ENCODE assay signal across 12 cellular contexts in the genomic region with DNA sequence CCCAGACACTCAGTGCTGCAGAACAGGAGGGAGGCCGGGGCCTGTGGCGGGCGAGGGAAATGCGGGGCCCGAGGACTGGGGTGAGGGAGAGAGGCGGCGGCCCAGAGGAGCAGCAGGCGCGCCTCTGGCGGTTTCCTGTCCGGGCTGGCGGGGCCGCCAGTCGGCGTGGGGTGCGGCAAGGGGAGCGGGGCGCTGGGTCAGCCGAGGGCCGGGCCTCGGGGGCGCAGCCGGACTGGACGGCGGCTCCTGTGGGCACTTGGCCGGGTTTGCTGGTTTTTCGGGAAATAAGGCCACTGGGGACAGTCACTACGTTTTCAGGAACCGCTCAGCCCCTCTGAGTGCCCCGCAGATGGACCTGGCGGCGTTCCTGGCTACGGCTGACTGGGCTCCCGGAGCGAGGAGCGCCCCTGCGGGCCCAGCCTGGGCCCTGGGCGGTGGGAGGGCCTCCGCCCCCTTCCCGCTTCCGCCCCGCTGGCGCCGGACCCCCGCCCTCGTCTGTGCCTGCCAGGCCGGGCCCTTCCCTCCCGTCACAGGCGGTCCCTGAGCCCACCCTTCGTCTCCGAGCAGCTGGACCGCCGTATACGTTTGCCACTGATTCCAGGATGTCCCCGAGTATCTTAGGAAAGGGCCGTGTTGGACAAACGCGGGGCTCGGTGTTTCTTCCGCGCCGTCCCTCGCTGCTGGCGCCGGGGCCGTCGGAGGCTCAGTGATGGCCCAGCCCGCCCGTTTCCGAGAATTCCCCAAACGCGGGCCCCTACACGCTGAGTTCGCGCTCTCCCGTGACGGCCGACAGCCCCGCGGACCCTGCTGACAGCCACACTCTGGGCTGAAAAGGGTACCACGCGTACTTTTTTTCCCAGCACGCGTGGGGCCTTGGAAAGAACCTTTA.
DNase-seq lines count a peak whose midpoint lies in the region; ATAC-seq and TF ChIP-seq lines count a peak whose summit lies in the region.
"Had no signal": no experiment of that assay in that cellular context is flagged by ENCODE, and none has a peak within 500 bp of the region (broad histone marks: within the 10 kb centered on the region; RNA-seq: fewer than 3 reads in every experiment).

No MANE protein-coding gene starts in this region.

- no peaks in the 10 kb centered on the region for H3K27me3 ChIP-seq in suprapubic skin

- POLR2A ChIA-PET in WTC11 (lab: Charles Lee): no interaction called here

- H3K9me3 Mint-ChIP-seq in WTC11: no peaks in the 10 kb centered on the region

- no peaks in the 10 kb centered on the region for H3K36me3 Mint-ChIP-seq in WTC11

- peaks cover 4% of the 10 kb centered on the region for H3K4me1 Mint-ChIP-seq in WTC11

- H3K27ac ChIP-seq in suprapubic skin: peak overlapping the region; percentile 2
- H3K27ac ChIP-seq: neutrophil had no signal

- H3K9me3 ChIP-seq in mucosa of descending colon: no peaks in the 10 kb centered on the region
- H3K9me3 ChIP-seq in suprapubic skin: no peaks in the 10 kb centered on the region
- H3K9me3 ChIP-seq: Caco-2, neutrophil had no signal

- ATAC-seq in WTC11 (peak; percentile 82), mucosa of descending colon (peak; percentile 24), GM18861 (IDR thresholded peaks at IDR 0.05; ENCODE audit: unreplicated experiment) (no peak)

- peak overlapping the region; percentile 62 for H3K4me3 Mint-ChIP-seq in WTC11

- no peak overlapping the region for H3K27ac Mint-ChIP-seq in WTC11

- DNase-seq in WTC11 (ENCODE audit: low spot score): peak; percentile 59
- no peak for DNase-seq in fibroblast of villous mesenchyme (ENCODE audit: low read depth)
- DNase-seq in mucosa of descending colon: no peak
- DNase-seq in suprapubic skin (ENCODE audit: low spot score in 2 of 2): no peak
- no peak for DNase-seq in NCI-H1048 (lab: John Stamatoyannopoulos, UW)
- DNase-seq in SK-N-DZ (ENCODE audit: low spot score): no peak
- no peak for DNase-seq in HT-29 (ENCODE audit: low spot score)
- DNase-seq: activated gamma-delta T cell, Caco-2, MV-4-11 had no signal

- no peaks in the 10 kb centered on the region for H3K4me1 ChIP-seq in mucosa of descending colon (ENCODE audit: low read depth)
- peaks cover 11% of the 10 kb centered on the region for H3K4me1 ChIP-seq in suprapubic skin
- H3K4me1 ChIP-seq: Caco-2 had no signal

- no peaks in the 10 kb centered on the region for H3K36me3 ChIP-seq in mucosa of descending colon (ENCODE audit: low read depth)
- H3K36me3 ChIP-seq in suprapubic skin: peaks cover 13% of the 10 kb centered on the region

- TF ChIP-seq POLR2A in suprapubic skin (IDR thresholded peaks at IDR 0.05): no peak

- intact Hi-C loops in mucosa of descending colon (cut with DNase I, micrococcal nuclease): no loop called here

- TF ChIP-seq CTCF in WTC11 (IDR thresholded peaks at IDR 0.05) (no peak), fibroblast of villous mesenchyme (IDR thresholded peaks at IDR 0.05; ENCODE audit: insufficient read depth, low read depth, low read length) (no peak), mucosa of descending colon (IDR thresholded peaks at IDR 0.05) (no peak), suprapubic skin (IDR thresholded peaks at IDR 0.05) (no peak)

- H3K27me3 Mint-ChIP-seq in WTC11 (ENCODE audit: low read depth): peaks cover 15% of the 10 kb centered on the region; the same call in 1 of the 2 replicates

- 31% methylated on average over 70 of the region's 84 CpGs for WGBS in suprapubic skin

- H3K4me3 ChIP-seq in fibroblast of villous mesenchyme (ENCODE audit: low read depth, low read length) (peak overlapping the region; percentile 36), mucosa of descending colon (no peak overlapping the region), suprapubic skin (peak overlapping the region; percentile 36)

- no peak for TF ChIP-seq EP300 in suprapubic skin (IDR thresholded peaks at IDR 0.05)

- CTCF ChIA-PET in WTC11 (lab: Charles Lee): interaction anchor here (0.7 to 0.8 kb wide), 2 partner anchors 85 to 482 kb away, joined by 3 read pairs; no protein-coding TSS in a partner anchor

TF ChIP-seq in WTC11, 78 proteins besides CTCF, POLR2A, EP300 and RAD21:
- TF ChIP-seq HMGXB4 (CRISPR knock-in tag; IDR thresholded peaks at IDR 0.05) (peak; percentile 30; the same call in 1 of the 2 replicates), HMGA2 (CRISPR knock-in tag; IDR thresholded peaks at IDR 0.05) (no peak)
TF ChIP-seq in WTC11: peak in this region for 1.
